Comparison of ENCODE assay signal across 1 cellular context in genomic region chr5:68433921-68434879, GRCh38.
TF ChIP-seq lines count a peak whose summit lies in the region.

No MANE protein-coding gene starts in this region.

TF ChIP-seq in K562, 482 proteins besides CTCF, POLR2A, EP300 and RAD21 (continued from another document and continues in another):
- TF ChIP-seq ZNF449 (CRISPR knock-in tag; IDR thresholded peaks at IDR 0.05) (no peak), ZNF384 (IDR thresholded peaks at IDR 0.05; ENCODE audit: low read depth, low read length) (no peak), ZNF75A (CRISPR knock-in tag; IDR thresholded peaks at IDR 0.05) (no peak), ZNF3 (CRISPR knock-in tag; IDR thresholded peaks at IDR 0.05) (no peak), TARDBP (IDR thresholded peaks at IDR 0.05) (no peak; the same call in 1 of the 2 replicates), ZNF79 (CRISPR knock-in tag; IDR thresholded peaks at IDR 0.05; ENCODE audit: low read depth) (0 out of 2 replicates have a peak, but pooled peaks have one; percentile 8), MAFK (IDR thresholded peaks at IDR 0.05; ENCODE audit: low read length) (peak; percentile 56; the same call in 1 of the 2 replicates), MAX (CRISPR knock-in tag; IDR thresholded peaks at IDR 0.05) (peak; percentile 90), ZNF778 (CRISPR knock-in tag; IDR thresholded peaks at IDR 0.05) (no peak), ATF1 (CRISPR knock-in tag; IDR thresholded peaks at IDR 0.05) (no peak), ATF1 (tag; IDR thresholded peaks at IDR 0.05) (peak; percentile 71), NR2F6 (CRISPR knock-in tag; IDR thresholded peaks at IDR 0.05) (no peak), ELF1 (tag; IDR thresholded peaks at IDR 0.05) (peak; percentile 70; the same call in 1 of the 2 replicates), ZNF174 (CRISPR knock-in tag; IDR thresholded peaks at IDR 0.05) (no peak), MAFF (IDR thresholded peaks at IDR 0.05; ENCODE audit: low read length) (peak; percentile 20; the same call in 1 of the 2 replicates), RBBP5 (IDR thresholded peaks at IDR 0.05; ENCODE audit: borderline replicate concordance, insufficient read depth, low read length, poor library complexity, severe bottlenecking) (peak; percentile 37), SMAD3 (CRISPR knock-in tag; conservative IDR thresholded peaks at IDR 0.05) (0 out of 2 replicates have a peak, but pooled peaks have one; percentile 29), PHF8 (IDR thresholded peaks at IDR 0.05; ENCODE audit: borderline replicate concordance, low read length) (peak; percentile 37; the same call in 1 of the 2 replicates), PPARD (CRISPR knock-in tag; IDR thresholded peaks at IDR 0.05) (no peak), TEAD2 (tag; IDR thresholded peaks at IDR 0.05) (peak; percentile 77; the same call in 1 of the 2 replicates), TOE1 (IDR thresholded peaks at IDR 0.05; ENCODE audit: borderline replicate concordance) (peak; percentile 49; the same call in 1 of the 2 replicates), TOE1 (CRISPR knock-in tag; IDR thresholded peaks at IDR 0.05; ENCODE audit: borderline replicate concordance, low read depth) (no peak), CHCHD3 (CRISPR knock-in tag; IDR thresholded peaks at IDR 0.05) (no peak), PBX2 (CRISPR knock-in tag; IDR thresholded peaks at IDR 0.05; ENCODE audit: low read depth) (no peak), PBX2 (tag; conservative IDR thresholded peaks at IDR 0.05; ENCODE audit: low read depth) (0 out of 2 replicates have a peak, but pooled peaks have one; percentile 4), FUS (optimal IDR thresholded peaks at IDR 0.05; ENCODE audit: low read depth, low read length) (no peak), KDM4B (IDR thresholded peaks at IDR 0.05; ENCODE audit: borderline replicate concordance in 2 of 2, low read depth in 1 of 2) (no peak), ZNF354B (CRISPR knock-in tag; IDR thresholded peaks at IDR 0.05) (no peak), MTA2 (IDR thresholded peaks at IDR 0.05; ENCODE audit: low read depth) (0 out of 2 replicates have a peak, but pooled peaks have one; percentile 7), RBM14 (IDR thresholded peaks at IDR 0.05; ENCODE audit: borderline replicate concordance, insufficient read depth, low read depth, low read length) (no peak), TAF9B (IDR thresholded peaks at IDR 0.05; ENCODE audit: partially characterized antibody) (peak; percentile 86), TEAD4 (IDR thresholded peaks at IDR 0.05; ENCODE audit: low read length) (peak; percentile 36; the same call in 1 of the 2 replicates), TEAD4 (CRISPR knock-in tag; IDR thresholded peaks at IDR 0.05; ENCODE audit: borderline replicate concordance) (no peak), ZC3H4 (CRISPR knock-in tag; IDR thresholded peaks at IDR 0.05; ENCODE audit: borderline replicate concordance) (no peak), ZBTB26 (CRISPR knock-in tag; IDR thresholded peaks at IDR 0.05) (no peak), E2F1 (CRISPR knock-in tag; IDR thresholded peaks at IDR 0.05) (no peak), ZNF644 (tag; IDR thresholded peaks at IDR 0.05; ENCODE audit: low read depth) (peak; percentile 91), RNF2 (IDR thresholded peaks at IDR 0.05) (no peak; the same call in 1 of the 2 replicates), EWSR1 (IDR thresholded peaks at IDR 0.05; ENCODE audit: borderline replicate concordance, low read depth, partially characterized antibody) (no peak), SPI1 (IDR thresholded peaks at IDR 0.05; ENCODE audit: borderline replicate concordance, low read depth, low read length) (0 out of 2 replicates have a peak, but pooled peaks have one; percentile 8), CCAR2 (IDR thresholded peaks at IDR 0.05; ENCODE audit: low read depth, low read length) (no peak), ZNF277 (CRISPR knock-in tag; IDR thresholded peaks at IDR 0.05; ENCODE audit: borderline replicate concordance) (no peak), MTA1 (IDR thresholded peaks at IDR 0.05; ENCODE audit: borderline replicate concordance) (peak; percentile 69), ZNF24 (IDR thresholded peaks at IDR 0.05) (peak; percentile 36; the same call in 1 of the 2 replicates), GABPA (tag; conservative IDR thresholded peaks at IDR 0.05; ENCODE audit: low read depth) (peak; percentile 44), NFE2L1 (tag; IDR thresholded peaks at IDR 0.05; ENCODE audit: borderline replicate concordance, low read depth) (no peak), ESRRA (IDR thresholded peaks at IDR 0.05; ENCODE audit: borderline replicate concordance, low read depth) (peak; percentile 41; the same call in 1 of the 2 replicates), EGR1 (conservative IDR thresholded peaks at IDR 0.05) (peak; percentile 97), AFF1 (IDR thresholded peaks at IDR 0.05; ENCODE audit: low read depth in 1 of 2, partially characterized antibody in 2 of 2) (peak in 1 of 2 experiments; percentile 40), L3MBTL2 (IDR thresholded peaks at IDR 0.05) (peak; percentile 98), PHB2 (IDR thresholded peaks at IDR 0.05; ENCODE audit: low read depth) (no peak), ZNF274 (IDR thresholded peaks at IDR 0.05; ENCODE audit: borderline replicate concordance, low read depth, low read length) (no peak), GABPB1 (CRISPR knock-in tag; IDR thresholded peaks at IDR 0.05) (peak; percentile 46; the same call in 1 of the 2 replicates), TAF7 (tag; IDR thresholded peaks at IDR 0.05) (no peak), MYBL2 (IDR thresholded peaks at IDR 0.05; ENCODE audit: low read depth) (no peak), MYBL2 (CRISPR knock-in tag; IDR thresholded peaks at IDR 0.05; ENCODE audit: borderline replicate concordance) (no peak), SMARCA4 (IDR thresholded peaks at IDR 0.05) (peak; percentile 76), CGGBP1 (CRISPR knock-in tag; IDR thresholded peaks at IDR 0.05) (no peak), NFYB (IDR thresholded peaks at IDR 0.05; ENCODE audit: extremely low read depth, insufficient read length) (no peak)
